Comparison of ENCODE assay signal across 32 cellular contexts in genomic region chr9:71146511-71146910, GRCh38. TPM values are rescaled to one million over a fixed set of nuclear protein-coding genes. Genes with fewer than 3 reads are reported as not detected.
"Had no signal": no experiment of that assay in that cellular context is flagged by ENCODE, and none has a peak within 500 bp of the region (broad histone marks: within the 10 kb centered on the region; RNA-seq: fewer than 3 reads in every experiment).

No MANE protein-coding gene starts in this region.

- H3K4me1 ChIP-seq: ascending aorta, gastroesophageal sphincter, prostate gland, sigmoid colon, uterus had no signal

- H3K27me3 Mint-ChIP-seq: activated naive CD8-positive, alpha-beta T cell treated with anti-CD3 and anti-CD28 coated beads, Interleukin-2, amount 10 ng/mL, durations not matched to agents 7 days and 5 days; central memory CD8-positive, alpha-beta T cell; dendritic cell treated with granulocyte-macrophage colony-stimulating factor and Interleukin-4, amounts not matched to agents 40 ng/mL and 50 ng/mL, for 4 days; stimulated activated memory B cell treated with anti-CD40 and anti-IgM and Interleukin-4, amounts not matched to agents 10 μg/mL and 1 μg/mL and 100 μg/mL, for 72 hours; stimulated activated naive CD8-positive, alpha-beta T cell treated with anti-CD3 and anti-CD28 coated beads, Interleukin-15, amount 100 ng/mL, for 72 hours; type B pancreatic cell had no signal

- ATAC-seq: activated T-cell treated with anti-CD3 and anti-CD28 coated beads, Interleukin-2, amount 50 U/mL, for 72 hours; gastroesophageal sphincter; left colon; naive thymus-derived CD4-positive, alpha-beta T cell; stimulated activated memory B cell treated with anti-CD40 and anti-IgM and Interleukin-4, amounts not matched to agents 10 μg/mL and 1 μg/mL and 100 μg/mL, for 72 hours; stimulated activated naive CD8-positive, alpha-beta T cell treated with anti-CD3 and anti-CD28 coated beads, Interleukin-15, amount 100 ng/mL, for 72 hours had no signal

- H3K27ac ChIP-seq: ascending aorta, gastroesophageal sphincter, ovary, prostate gland, sigmoid colon, uterus had no signal

- H3K9me3 Mint-ChIP-seq: activated naive CD8-positive, alpha-beta T cell treated with anti-CD3 and anti-CD28 coated beads, Interleukin-2, amount 10 ng/mL, durations not matched to agents 7 days and 5 days; stimulated activated memory B cell treated with anti-CD40 and anti-IgM and Interleukin-4, amounts not matched to agents 10 μg/mL and 1 μg/mL and 100 μg/mL, for 72 hours had no signal

- DNase-seq: activated CD4-positive, alpha-beta T cell treated with anti-CD3 and anti-CD28 coated beads for 4 hours; activated CD4-positive, alpha-beta T cell treated with anti-CD3 and anti-CD28 coated beads, Interleukin-2, amount 50 U/mL, for 4 hours; activated naive CD4-positive, alpha-beta T cell; activated naive CD8-positive, alpha-beta T cell treated with anti-CD3 and anti-CD28 coated beads, Interleukin-2, amount 10 ng/mL, durations not matched to agents 7 days and 5 days; activated T-cell treated with anti-CD3 and anti-CD28 coated beads for 4 hours; activated T-cell treated with anti-CD3 and anti-CD28 coated beads, Interleukin-2, amount 50 U/mL, for 72 hours; effector CD4-positive, alpha-beta T cell; erythroblast; hippocampal formation; kidney; left colon; naive thymus-derived CD4-positive, alpha-beta T cell; ovary; retina; sigmoid colon; small intestine; stimulated activated CD4-positive, alpha-beta T cell treated with anti-CD3 and anti-CD28 coated beads, Interleukin-4, amount 100 ng/mL, for 4 hours; stimulated activated CD8-positive, alpha-beta memory T cell treated with anti-CD3 and anti-CD28 coated beads, Interleukin-4, amount 100 ng/mL, for 48 hours; stimulated activated naive CD8-positive, alpha-beta T cell treated with anti-CD3 and anti-CD28 coated beads, Interleukin-15, amount 100 ng/mL, for 72 hours; substantia nigra; T-helper 1 cell; uterus had no signal

- H3K4me3 ChIP-seq: ascending aorta, gastroesophageal sphincter, ovary, prostate gland, sigmoid colon, uterus had no signal

- H3K9me3 ChIP-seq: ovary, prostate gland, sigmoid colon, uterus had no signal

- H3K27ac Mint-ChIP-seq: activated naive CD8-positive, alpha-beta T cell treated with anti-CD3 and anti-CD28 coated beads, Interleukin-2, amount 10 ng/mL, durations not matched to agents 7 days and 5 days; activated T-cell treated with anti-CD3 and anti-CD28 coated beads, Interleukin-2, amount 50 U/mL, for 72 hours; brain; dendritic cell treated with granulocyte-macrophage colony-stimulating factor and Interleukin-4, amounts not matched to agents 40 ng/mL and 50 ng/mL, for 4 days; mesothelial cell of epicardium; naive thymus-derived CD4-positive, alpha-beta T cell; stimulated activated memory B cell treated with anti-CD40 and anti-IgM and Interleukin-4, amounts not matched to agents 10 μg/mL and 1 μg/mL and 100 μg/mL, for 72 hours; stimulated activated naive CD8-positive, alpha-beta T cell treated with anti-CD3 and anti-CD28 coated beads, Interleukin-15, amount 100 ng/mL, for 72 hours; T-helper 2 cell treated with Interferon-gamma antibody and Interleukin-4, amounts not matched to agents 5 μg/mL and 100 μg/mL, for 36 hours; type B pancreatic cell had no signal

- H3K4me1 Mint-ChIP-seq: activated naive CD8-positive, alpha-beta T cell treated with anti-CD3 and anti-CD28 coated beads, Interleukin-2, amount 10 ng/mL, durations not matched to agents 7 days and 5 days; brain; central memory CD8-positive, alpha-beta T cell; naive thymus-derived CD4-positive, alpha-beta T cell; stimulated activated memory B cell treated with anti-CD40 and anti-IgM and Interleukin-4, amounts not matched to agents 10 μg/mL and 1 μg/mL and 100 μg/mL, for 72 hours; stimulated activated naive CD8-positive, alpha-beta T cell treated with anti-CD3 and anti-CD28 coated beads, Interleukin-15, amount 100 ng/mL, for 72 hours had no signal

- FAIRE-seq: kidney, small intestine had no signal

- H3K4me3 Mint-ChIP-seq: activated naive CD8-positive, alpha-beta T cell treated with anti-CD3 and anti-CD28 coated beads, Interleukin-2, amount 10 ng/mL, durations not matched to agents 7 days and 5 days; activated T-cell treated with anti-CD3 and anti-CD28 coated beads, Interleukin-2, amount 50 U/mL, for 72 hours; brain; central memory CD8-positive, alpha-beta T cell; dendritic cell treated with granulocyte-macrophage colony-stimulating factor and Interleukin-4, amounts not matched to agents 40 ng/mL and 50 ng/mL, for 4 days; mesothelial cell of epicardium; naive thymus-derived CD4-positive, alpha-beta T cell; stimulated activated memory B cell treated with anti-CD40 and anti-IgM and Interleukin-4, amounts not matched to agents 10 μg/mL and 1 μg/mL and 100 μg/mL, for 72 hours; stimulated activated naive CD8-positive, alpha-beta T cell treated with anti-CD3 and anti-CD28 coated beads, Interleukin-15, amount 100 ng/mL, for 72 hours; T-helper 2 cell treated with Interferon-gamma antibody and Interleukin-4, amounts not matched to agents 5 μg/mL and 100 μg/mL, for 36 hours; type B pancreatic cell had no signal

- H3K36me3 ChIP-seq: ascending aorta, gastroesophageal sphincter, ovary, prostate gland, sigmoid colon, uterus had no signal

- H3K36me3 Mint-ChIP-seq: activated naive CD8-positive, alpha-beta T cell treated with anti-CD3 and anti-CD28 coated beads, Interleukin-2, amount 10 ng/mL, durations not matched to agents 7 days and 5 days; brain; mesothelial cell of epicardium; naive thymus-derived CD4-positive, alpha-beta T cell; stimulated activated memory B cell treated with anti-CD40 and anti-IgM and Interleukin-4, amounts not matched to agents 10 μg/mL and 1 μg/mL and 100 μg/mL, for 72 hours; type B pancreatic cell had no signal

- H3K27me3 ChIP-seq: ascending aorta, gastroesophageal sphincter, ovary, sigmoid colon, uterus had no signal

RNA-seq across cellular contexts. Expression of gene TRPM3, which starts 25.1 kb away (rescaled TPM):
- total RNA-seq: activated naive CD8-positive, alpha-beta T cell treated with anti-CD3 and anti-CD28 coated beads, Interleukin-2, amount 10 ng/mL, durations not matched to agents 7 days and 5 days; activated T-cell treated with anti-CD3 and anti-CD28 coated beads, Interleukin-2, amount 50 U/mL, for 72 hours; naive thymus-derived CD4-positive, alpha-beta T cell had no signal
- polyA plus RNA-seq: naive thymus-derived CD4-positive, alpha-beta T cell had no signal
